ENCODE assay signal across 10 cellular contexts in the genomic region with DNA sequence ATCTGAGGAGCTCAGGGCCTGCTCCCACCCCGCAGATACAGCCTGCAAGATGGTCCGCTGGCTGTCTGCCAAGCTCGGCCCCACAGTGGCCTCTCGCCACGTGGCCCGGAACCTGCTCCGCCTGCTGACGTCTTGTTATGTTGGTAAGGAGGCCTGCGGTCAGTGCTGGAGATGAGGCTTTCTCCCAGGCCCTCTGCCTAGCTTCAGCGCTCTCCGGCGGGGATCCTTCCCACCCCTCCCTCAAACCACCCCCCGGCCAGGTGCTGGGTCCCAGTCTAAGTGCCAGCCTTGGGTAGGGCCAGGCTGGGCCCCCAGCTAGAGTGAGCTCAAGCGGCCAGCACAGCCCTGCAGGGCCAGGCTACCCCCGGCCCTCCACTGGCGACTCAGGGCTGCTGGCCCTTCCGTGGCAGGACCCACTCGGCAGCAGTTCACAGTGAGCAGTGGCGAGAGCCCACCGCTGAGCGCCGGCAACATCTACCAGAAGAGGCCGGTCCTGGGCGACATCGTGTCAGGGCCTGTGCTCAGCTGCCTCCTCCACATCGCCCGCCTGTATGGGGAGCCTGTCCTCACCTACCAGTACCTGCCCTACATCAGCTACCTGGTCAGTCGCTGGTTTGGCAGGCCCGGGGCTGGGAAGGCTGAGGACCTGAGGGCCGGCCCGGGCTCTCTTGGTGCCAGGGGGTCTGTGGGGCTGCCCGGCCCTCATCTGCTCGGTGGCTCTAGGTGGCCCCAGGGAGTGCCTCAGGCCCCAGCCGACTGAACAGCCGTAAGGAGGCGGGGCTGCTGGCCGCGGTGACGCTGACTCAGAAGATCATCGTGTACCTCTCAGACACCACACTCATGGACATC. TPM values are rescaled to one million over a fixed set of nuclear protein-coding genes. Genes with fewer than 3 reads are reported as not detected.
DNase-seq lines count a peak whose midpoint lies in the region; ATAC-seq and TF ChIP-seq lines count a peak whose summit lies in the region.
"Had no signal": no experiment of that assay in that cellular context is flagged by ENCODE, and none has a peak within 500 bp of the region (broad histone marks: within the 10 kb centered on the region; RNA-seq: fewer than 3 reads in every experiment).

No MANE protein-coding gene starts in this region.

- H3K9me3 ChIP-seq in GM23248 (ENCODE audit: low read depth), result no peaks in the 10 kb centered on the region
- no peaks in the 10 kb centered on the region for H3K9me3 ChIP-seq in adrenal gland (replicated peaks in 1 of 3)
- H3K9me3 ChIP-seq in skeletal muscle tissue (ENCODE audit: control insufficient read depth in 3 of 3, low read length in 3 of 3), result no peaks in the 10 kb centered on the region

- peak; percentile 93 for DNase-seq in GM23248
- DNase-seq in adrenal gland, result peak; percentile 81 to 95 (median 92)
- DNase-seq in left ventricle myocardium superior, result peak; percentile 93
- no peak for DNase-seq in kidney glomerular epithelial cell (lab: John Stamatoyannopoulos, UW)
- DNase-seq in NCI-H2081 (lab: John Stamatoyannopoulos, UW), result no peak
- DNase-seq in NCI-H1930 (lab: John Stamatoyannopoulos, UW), result no peak
- DNase-seq: stimulated activated CD4-positive, alpha-beta T cell treated with anti-CD3 and anti-CD28 coated beads, Interleukin-4, amount 100 ng/mL, for 4 hours had no signal

- 52 to 57% methylated on average over 32 to 36 of the region's 40 CpGs for WGBS in GM23248 (ENCODE audit: low coverage in 1 of 2, low lambda C conversion rate in 2 of 2, missing lambda C conversion rate in 2 of 2), 2 experiments
- 49 to 91% (median 61%) methylated on average over 11 to 40 of the region's 40 CpGs for WGBS in adrenal gland, 4 donors

- H3K4me1 ChIP-seq in GM23248 (ENCODE audit: insufficient read depth) (peaks cover 10% of the 10 kb centered on the region; the same call in 1 of the 2 replicates), adrenal gland (replicated peaks in 1 of 2) (peaks cover 12 to 28% of the 10 kb centered on the region in 2 donors), skeletal muscle tissue (ENCODE audit: control insufficient read depth in 3 of 3, insufficient read depth in 3 of 3, low read length in 3 of 3) (peaks cover 30 to 48% (median 43%) of the 10 kb centered on the region in 3 donors)

- peak overlapping the region; percentile 10 for H3K4me2 ChIP-seq in GM23248 (ENCODE audit: unreplicated experiment)

- H3K79me2 ChIP-seq in GM23248 (ENCODE audit: insufficient read depth), result peaks cover 15% of the 10 kb centered on the region

- peak; percentile 86 for ATAC-seq in left ventricle myocardium superior
- no peak for ATAC-seq in HG03457 (IDR thresholded peaks at IDR 0.05; ENCODE audit: unreplicated experiment)

- in situ Hi-C loops in GM23248 (cut with MboI), result no loop called here

- H4K20me1 ChIP-seq in GM23248 (ENCODE audit: insufficient read depth), result no peaks in the 10 kb centered on the region

- intact Hi-C loops in adrenal gland (cut with DNase I), result loop anchor here (10.0 kb wide), 2 partner anchors 114 to 134 kb away; no protein-coding TSS in a partner anchor
- intact Hi-C loops in left ventricle myocardium superior (cut with micrococcal nuclease), result no loop called here

- H3K27ac ChIP-seq in GM23248, result peak overlapping the region; percentile 48
- peak overlapping the region; percentile 14 to 91 (median 77) for H3K27ac ChIP-seq in adrenal gland
- peak overlapping the region; percentile 96 for H3K27ac ChIP-seq in skeletal muscle tissue (ENCODE audit: low read depth, low read length)

- peak in 1 of 2 donors; percentile 32 for TF ChIP-seq POLR2A in adrenal gland (IDR thresholded peaks at IDR 0.05)

- H3K27me3 ChIP-seq in GM23248 (replicated peaks; ENCODE audit: insufficient read depth) (no peaks in the 10 kb centered on the region), adrenal gland (no peaks in the 10 kb centered on the region), skeletal muscle tissue (ENCODE audit: control insufficient read depth in 3 of 3, insufficient read depth in 3 of 3, low read length in 3 of 3) (no peaks in the 10 kb centered on the region)

- TF ChIP-seq CTCF in adrenal gland (IDR thresholded peaks at IDR 0.05), result no peak

- H3K36me3 ChIP-seq in GM23248 (ENCODE audit: low read depth), result no peaks in the 10 kb centered on the region
- H3K36me3 ChIP-seq in adrenal gland (replicated peaks in 1 of 2), result peaks cover 0 to 45% of the 10 kb centered on the region in 2 donors
- H3K36me3 ChIP-seq in skeletal muscle tissue (ENCODE audit: control insufficient read depth in 3 of 3, insufficient read depth in 3 of 3, low read length in 3 of 3), result peaks cover 22 to 48% (median 38%) of the 10 kb centered on the region in 3 donors

- H2AFZ ChIP-seq in GM23248, result no peak overlapping the region

- peaks cover 7% of the 10 kb centered on the region; the same call in 1 of the 2 replicates for H3F3A ChIP-seq in GM23248 (ENCODE audit: insufficient read depth)

- no peaks in the 10 kb centered on the region for H3K9me2 ChIP-seq in GM23248 (ENCODE audit: insufficient read depth)

- H3K4me3 ChIP-seq in GM23248 (no peak overlapping the region), adrenal gland (no peak overlapping the region), skeletal muscle tissue (ENCODE audit: low read length in 3 of 3) (peak overlapping the region in 2 of 3 donors; percentile 11 to 58)

- peak overlapping the region; percentile 67 for H3K9ac ChIP-seq in GM23248
- H3K9ac ChIP-seq in skeletal muscle tissue (ENCODE audit: low read depth in 1 of 3, low read length in 3 of 3), result peak overlapping the region; percentile 76 to 86 (median 77)

RNA-seq across cellular contexts. Expression of a gene that starts 6.1 kb away (rescaled TPM):
- 23.0 and 23.9 TPM in 2 replicates for total RNA-seq in GM23248 (2014; rRNA removed; shearing (Covaris generic))
- 4.4 and 5.8 TPM in 2 replicates for polyA plus RNA-seq in GM23248 (2016; fragmentation: Nextera tagmentation; extraction: Ambion mirVana)
- 10 to 100 TPM; 28.0 to 88.8 (median 44.6) TPM for total RNA-seq in adrenal gland
- polyA plus RNA-seq in adrenal gland, result 10 to 100 TPM in 2 of 3 donors, 1 to 10 TPM in 1; 4.9 to 52.3 (median 20.2) TPM
- total RNA-seq in left ventricle myocardium superior, result 7.6 TPM
- 10.4 TPM for total RNA-seq in skeletal muscle tissue

RNA-seq across cellular contexts. Expression of a gene that starts 12.1 kb away (rescaled TPM):
- not detected in 2 replicates for total RNA-seq in GM23248 (2014; rRNA removed; shearing (Covaris generic))
- polyA plus RNA-seq in GM23248 (2016; fragmentation: Nextera tagmentation; extraction: Ambion mirVana) (0.08 TPM in 1 of 2 replicates, not detected in the other), adrenal gland (1 to 10 TPM in 2 of 3 donors, under 1 TPM in 1; 0.59 to 6.4 (median 5.2) TPM)
- total RNA-seq in adrenal gland (1 to 10 TPM; 1.3 to 3.7 (median 2.4) TPM), left ventricle myocardium superior (1.4 TPM), skeletal muscle tissue (not detected)
- total RNA-seq: glomerular endothelial cell had no signal

RNA-seq across cellular contexts. Expression of a gene that starts 20.4 kb away (rescaled TPM):
- total RNA-seq in GM23248 (2014; rRNA removed; shearing (Covaris generic)), result 2.2 and 2.8 TPM in 2 replicates
- 2.2 and 2.4 TPM in 2 replicates for polyA plus RNA-seq in GM23248 (2016; fragmentation: Nextera tagmentation; extraction: Ambion mirVana)
- total RNA-seq in adrenal gland, result 10 to 100 TPM in 5 of 8 donors, 1 to 10 TPM in 3; 6.8 to 48.7 (median 11.4) TPM
- 10 to 100 TPM in 1 of 3 donors, 1 to 10 TPM in 2; 4.3 to 58.8 (median 7.2) TPM for polyA plus RNA-seq in adrenal gland
- total RNA-seq in left ventricle myocardium superior, result 1.7 TPM
- 2.1 TPM for total RNA-seq in skeletal muscle tissue

RNA-seq across cellular contexts. Expression of a gene that starts 31.3 kb away (rescaled TPM):
- total RNA-seq in GM23248 (2014; rRNA removed; shearing (Covaris generic)), result 60.3 and 91.4 TPM in 2 replicates
- 28.3 and 29.0 TPM in 2 replicates for polyA plus RNA-seq in GM23248 (2016; fragmentation: Nextera tagmentation; extraction: Ambion mirVana)
- total RNA-seq in adrenal gland, result 100 to 1,000 TPM in 5 of 8 donors, 10 to 100 TPM in 3; 72.8 to 290 (median 120) TPM
- polyA plus RNA-seq in adrenal gland, result 100 to 1,000 TPM in 2 of 3 donors, 10 to 100 TPM in 1; 70.4 to 310 (median 121) TPM
- 146 TPM for total RNA-seq in left ventricle myocardium superior
- total RNA-seq in skeletal muscle tissue, result 328 TPM

RNA-seq across cellular contexts. Expression of a gene that starts 45.9 kb away (rescaled TPM):
- total RNA-seq in GM23248 (2014; rRNA removed; shearing (Covaris generic)), result 72.2 and 76.9 TPM in 2 replicates
- polyA plus RNA-seq in GM23248 (2016; fragmentation: Nextera tagmentation; extraction: Ambion mirVana), result 90.3 and 93.8 TPM in 2 replicates
- 100 to 1,000 TPM; 179 to 748 (median 254) TPM for total RNA-seq in adrenal gland
- polyA plus RNA-seq in adrenal gland, result 100 to 1,000 TPM; 107 to 439 (median 155) TPM
- 135 TPM for total RNA-seq in left ventricle myocardium superior
- total RNA-seq in skeletal muscle tissue, result 96.0 TPM

Comparison
In these comparisons a context has a peak if more than half of its experiments do, and no peak if none do; other contexts are left out.
1. DNase-seq: peak in GM23248 (single experiment), adrenal gland (7 of 7) and left ventricle myocardium superior (single experiment); none in kidney glomerular epithelial cell (single experiment), NCI-H2081 (0 of 2) and NCI-H1930 (0 of 2).
2. H3K4me3 ChIP-seq: peak in skeletal muscle tissue (2 of 3); none in GM23248 (single experiment) and adrenal gland (0 of 4).
3. Peak in every context shown above with its lines, with median percentiles within 50 percentile points of each other: H3K27ac ChIP-seq.